In the genomic region with DNA sequence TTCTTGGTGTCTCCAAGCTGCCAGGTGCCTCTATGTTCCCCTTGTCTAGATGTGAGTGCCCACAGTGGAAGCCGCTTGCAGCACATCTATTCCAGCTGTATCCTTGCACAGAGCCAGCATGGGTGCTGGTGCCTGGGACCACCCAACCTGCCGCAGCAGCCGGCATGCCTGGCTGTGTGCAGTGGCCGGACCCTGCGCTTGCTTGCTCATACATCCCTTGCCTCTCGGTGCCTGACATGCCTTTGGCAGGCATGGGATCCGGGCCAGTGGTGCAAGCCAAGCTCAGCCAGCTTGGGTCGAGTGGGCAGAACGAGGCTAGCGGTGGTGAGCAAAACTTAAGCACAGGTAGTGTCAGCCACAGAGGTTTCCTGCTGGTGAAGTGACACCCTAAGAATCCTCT, we compare ENCODE assay signal across 3 cellular contexts.
"Had no signal": no experiment of that assay in that cellular context is flagged by ENCODE, and none has a peak within 500 bp of the region (broad histone marks: within the 10 kb centered on the region; RNA-seq: fewer than 3 reads in every experiment).

No MANE protein-coding gene starts in this region.

- ATAC-seq: GM12878 had no signal

- H3K4me3 ChIP-seq: GM12878 had no signal

- DNase-seq: GDM1, GF-D8 had no signal
